In the genomic region with DNA sequence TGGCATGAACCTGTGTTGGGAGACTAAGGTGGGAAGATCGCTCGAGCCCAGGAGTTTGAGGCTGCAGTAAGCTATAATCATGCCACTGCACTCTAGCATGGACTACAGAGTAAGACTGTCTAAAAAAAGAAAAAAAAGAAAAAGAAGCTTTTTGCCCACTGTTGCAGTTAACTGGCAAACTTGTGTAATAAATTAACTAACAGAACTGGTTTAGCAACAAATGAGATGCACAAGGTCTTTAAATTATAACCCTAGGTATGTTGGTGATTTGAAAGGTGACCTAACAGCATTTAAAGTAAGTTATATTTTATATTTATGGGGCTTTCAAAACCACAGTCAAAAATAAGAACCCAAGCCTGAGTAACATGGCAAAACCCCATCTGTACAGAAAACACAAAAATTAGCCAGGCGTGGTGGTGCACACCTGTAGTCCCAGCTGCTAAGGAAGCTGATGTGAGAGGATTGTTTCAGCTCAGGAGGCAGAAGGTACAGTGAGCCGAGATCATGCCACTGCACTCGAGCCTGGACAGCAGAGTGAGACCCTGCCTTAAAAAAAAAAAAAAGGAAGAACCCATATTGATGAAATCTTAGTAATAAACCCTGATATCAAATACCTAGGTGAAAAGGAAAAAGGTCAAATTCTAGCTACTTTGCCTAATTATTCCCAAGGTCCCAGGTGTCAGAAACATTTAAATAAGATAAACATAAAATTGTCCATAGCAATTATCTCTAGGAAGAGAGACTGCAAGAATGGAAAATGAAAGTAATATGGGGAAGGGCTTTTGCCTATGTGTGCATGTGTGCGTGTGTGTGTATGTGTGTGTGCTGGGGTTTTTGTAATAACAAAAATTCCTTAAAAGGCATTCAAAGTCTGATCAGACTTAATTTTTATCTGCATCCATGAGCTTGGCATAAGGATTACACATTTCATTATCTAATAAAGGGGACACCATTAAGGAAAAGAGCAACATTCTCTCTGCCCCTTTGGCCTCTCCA, we compare ENCODE assay signal across 9 cellular contexts. TPM values are rescaled to one million over a fixed set of nuclear protein-coding genes. Genes with fewer than 3 reads are reported as not detected.
A peak's percentile ranks its signal among the peaks of the same experiment; 100 is the strongest.
DNase-seq lines count a peak whose midpoint lies in the region; ATAC-seq and TF ChIP-seq lines count a peak whose summit lies in the region.
"Had no signal": no experiment of that assay in that cellular context is flagged by ENCODE, and none has a peak within 500 bp of the region (broad histone marks: within the 10 kb centered on the region; RNA-seq: fewer than 3 reads in every experiment).

No MANE protein-coding gene starts in this region.

- no peak for ATAC-seq in stimulated activated naive CD8-positive, alpha-beta T cell treated with anti-CD3 and anti-CD28 coated beads, Interleukin-15, Interleukin-2, amounts not matched to agents 100 U/mL and 50 U/mL, for 24 hours
- ATAC-seq in left lung = no peak
- ATAC-seq: HCT116 had no signal

- peaks cover 4% of the 10 kb centered on the region for H3K36me3 Mint-ChIP-seq in stimulated activated naive CD8-positive, alpha-beta T cell treated with anti-CD3 and anti-CD28 coated beads, Interleukin-15, Interleukin-2, amounts not matched to agents 100 ng/mL and 50 ng/mL, for 24 hours (ENCODE audit: low read depth)
- H3K36me3 Mint-ChIP-seq in nephron progenitor cell (ENCODE audit: low read depth) = peaks cover 10% of the 10 kb centered on the region

- H3K4me3 ChIP-seq in left lung = no peak overlapping the region

- H3K27me3 ChIP-seq in left lung = no peaks in the 10 kb centered on the region

- TF ChIP-seq POLR2A in Raji (IDR thresholded peaks at IDR 0.05; ENCODE audit: insufficient read depth, low read depth, low read length) = peak; percentile 33; the same call in 1 of the 2 replicates

- intact Hi-C loops in left lung (cut with DNase I) = no loop called here

- TF ChIP-seq CTCF in nephron progenitor cell (IDR thresholded peaks at IDR 0.05) (no peak), left lung (IDR thresholded peaks at IDR 0.05) (no peak)

- no peaks in the 10 kb centered on the region for H3K9me3 ChIP-seq in left lung

- no peaks in the 10 kb centered on the region for H3K9me3 Mint-ChIP-seq in stimulated activated naive CD8-positive, alpha-beta T cell treated with anti-CD3 and anti-CD28 coated beads, Interleukin-15, Interleukin-2, amounts not matched to agents 100 ng/mL and 50 ng/mL, for 24 hours
- no peaks in the 10 kb centered on the region for H3K9me3 Mint-ChIP-seq in nephron progenitor cell

- no peaks in the 10 kb centered on the region for H3K27me3 Mint-ChIP-seq in stimulated activated naive CD8-positive, alpha-beta T cell treated with anti-CD3 and anti-CD28 coated beads, Interleukin-15, Interleukin-2, amounts not matched to agents 100 ng/mL and 50 ng/mL, for 24 hours
- H3K27me3 Mint-ChIP-seq in nephron progenitor cell (ENCODE audit: low read depth, poor library complexity) = no peaks in the 10 kb centered on the region

- peaks cover 11 to 25% of the 10 kb centered on the region in 2 donors for H3K4me1 ChIP-seq in left lung

- H3K4me1 Mint-ChIP-seq in stimulated activated naive CD8-positive, alpha-beta T cell treated with anti-CD3 and anti-CD28 coated beads, Interleukin-15, Interleukin-2, amounts not matched to agents 100 ng/mL and 50 ng/mL, for 24 hours (ENCODE audit: low read depth) = peaks cover 74% of the 10 kb centered on the region
- peaks cover 8% of the 10 kb centered on the region for H3K4me1 Mint-ChIP-seq in nephron progenitor cell

- no peaks in the 10 kb centered on the region for H3K36me3 ChIP-seq in left lung

- no peak for DNase-seq in stimulated activated naive CD8-positive, alpha-beta T cell treated with anti-CD3 and anti-CD28 coated beads, Interleukin-15, Interleukin-2, amounts not matched to agents 100 U/mL and 50 U/mL, for 24 hours
- DNase-seq in kidney tubule cell (ENCODE audit: low spot score) (peak; percentile 37), AG08396 (ENCODE audit: low spot score) (no peak), nephron progenitor cell (no peak), OCI-M2 (lab: John Stamatoyannopoulos, UW; ENCODE audit: unreplicated experiment) (no peak), left lung (no peak)

- peak overlapping the region in 1 of 2 donors; percentile 41 for H3K27ac ChIP-seq in left lung

- no peak overlapping the region for H3K4me3 Mint-ChIP-seq in stimulated activated naive CD8-positive, alpha-beta T cell treated with anti-CD3 and anti-CD28 coated beads, Interleukin-15, Interleukin-2, amounts not matched to agents 100 ng/mL and 50 ng/mL, for 24 hours
- H3K4me3 Mint-ChIP-seq in nephron progenitor cell = no peak overlapping the region

- H3K27ac Mint-ChIP-seq in stimulated activated naive CD8-positive, alpha-beta T cell treated with anti-CD3 and anti-CD28 coated beads, Interleukin-15, Interleukin-2, amounts not matched to agents 100 ng/mL and 50 ng/mL, for 24 hours = peak overlapping the region; percentile 56
- no peak overlapping the region for H3K27ac Mint-ChIP-seq in nephron progenitor cell

RNA-seq across cellular contexts. Expression of gene SYNE2, which starts 15.4 kb away (rescaled TPM):
- total RNA-seq in left lung = 10 to 100 TPM; 59.6 to 72.1 TPM
